In genomic region chr12:113005759-113006158, GRCh38 we compare ENCODE assay signal across 13 cellular contexts. TPM values are rescaled to one million over a fixed set of nuclear protein-coding genes. Genes with fewer than 3 reads are reported as not detected.
DNase-seq lines count a peak whose midpoint lies in the region; ATAC-seq and TF ChIP-seq lines count a peak whose summit lies in the region.
"Had no signal": no experiment of that assay in that cellular context is flagged by ENCODE, and none has a peak within 500 bp of the region (broad histone marks: within the 10 kb centered on the region; RNA-seq: fewer than 3 reads in every experiment).

No MANE protein-coding gene starts in this region.

- H3K27ac Mint-ChIP-seq in activated naive CD8-positive, alpha-beta T cell treated with anti-CD3 and anti-CD28 coated beads for 36 hours: no peak overlapping the region

- H3K27me3 Mint-ChIP-seq in activated naive CD8-positive, alpha-beta T cell treated with anti-CD3 and anti-CD28 coated beads for 36 hours: no peaks in the 10 kb centered on the region

- H3K36me3 Mint-ChIP-seq in activated naive CD8-positive, alpha-beta T cell treated with anti-CD3 and anti-CD28 coated beads for 36 hours: peaks cover 46% of the 10 kb centered on the region

- H3K27ac ChIP-seq in WERI-Rb-1: no peak overlapping the region
- H3K27ac ChIP-seq: upper lobe of right lung had no signal

- peak; percentile 55 for TF ChIP-seq CTCF in BE2C (IDR thresholded peaks at IDR 0.05; ENCODE audit: low read depth, low read length)
- peak; percentile 63; the same call in 1 of the 2 replicates for TF ChIP-seq CTCF in WERI-Rb-1 (IDR thresholded peaks at IDR 0.05; ENCODE audit: low read depth, low read length)

- H3K9me3 ChIP-seq in BE2C (no peaks in the 10 kb centered on the region), WERI-Rb-1 (ENCODE audit: severe bottlenecking) (no peaks in the 10 kb centered on the region)
- H3K9me3 ChIP-seq: upper lobe of right lung had no signal

- H3K4me1 ChIP-seq in BE2C: no peaks in the 10 kb centered on the region
- H3K4me1 ChIP-seq: upper lobe of right lung had no signal

- H3K9me3 Mint-ChIP-seq in activated naive CD8-positive, alpha-beta T cell treated with anti-CD3 and anti-CD28 coated beads for 36 hours: peaks cover 9% of the 10 kb centered on the region

- ATAC-seq in GM18868 (IDR thresholded peaks at IDR 0.05; ENCODE audit: unreplicated experiment): no peak
- ATAC-seq: upper lobe of right lung had no signal

- no peak for DNase-seq in BE2C
- peak; percentile 33 for DNase-seq in H4 (ENCODE audit: low spot score)
- peak; percentile 21 for DNase-seq in WERI-Rb-1
- DNase-seq in iris pigment epithelial cell (ENCODE audit: low read depth): peak; percentile 12
- no peak for DNase-seq in activated naive CD8-positive, alpha-beta T cell treated with anti-CD3 and anti-CD28 coated beads for 36 hours
- no peak for DNase-seq in stimulated activated naive CD4-positive, alpha-beta T cell (lab: John Stamatoyannopoulos, UW)
- DNase-seq in Ammon's horn (ENCODE audit: low spot score): no peak
- DNase-seq: activated CD4-positive, alpha-beta T cell treated with anti-CD3 and anti-CD28 coated beads for 1 hour; head of caudate nucleus; NCI-H226; upper lobe of right lung had no signal

- H3K27me3 ChIP-seq in BE2C (no peaks in the 10 kb centered on the region), WERI-Rb-1 (ENCODE audit: insufficient read depth, low read depth, severe bottlenecking) (peaks cover 11% of the 10 kb centered on the region)
- H3K27me3 ChIP-seq: upper lobe of right lung had no signal

- H3K36me3 ChIP-seq in BE2C (no peaks in the 10 kb centered on the region), WERI-Rb-1 (no peaks in the 10 kb centered on the region)

- H3K4me3 Mint-ChIP-seq in activated naive CD8-positive, alpha-beta T cell treated with anti-CD3 and anti-CD28 coated beads for 36 hours: no peak overlapping the region

- no peaks in the 10 kb centered on the region for H3K4me1 Mint-ChIP-seq in activated naive CD8-positive, alpha-beta T cell treated with anti-CD3 and anti-CD28 coated beads for 36 hours

- H3K4me3 ChIP-seq in BE2C (ENCODE audit: low read depth, low read length): no peak overlapping the region
- no peak overlapping the region for H3K4me3 ChIP-seq in WERI-Rb-1 (ENCODE audit: low read depth, low read length)
- H3K4me3 ChIP-seq: upper lobe of right lung had no signal

RNA-seq across cellular contexts. Expression of gene OAS2, which starts 27.4 kb away (rescaled TPM):
- polyA plus RNA-seq in BE2C (2012; ENCODE audit: insufficient read depth, insufficient read length, low read depth): not detected
- 40.3 and 49.7 TPM in 2 replicates for total RNA-seq in H4 (2014; rRNA removed; shearing (Covaris generic))
- total RNA-seq in activated naive CD8-positive, alpha-beta T cell treated with anti-CD3 and anti-CD28 coated beads for 36 hours: 100 to 1,000 TPM; 122 TPM
- polyA plus RNA-seq: neural cell had no signal

RNA-seq across cellular contexts. Expression of gene DTX1, which starts 50.8 kb away (rescaled TPM):
- polyA plus RNA-seq in BE2C (2012; ENCODE audit: insufficient read depth, insufficient read length, low read depth): 11.9 TPM
- total RNA-seq in H4 (2014; rRNA removed; shearing (Covaris generic)): 1.3 and 2.8 TPM in 2 replicates
- 1 to 10 TPM; 1.1 TPM for total RNA-seq in activated naive CD8-positive, alpha-beta T cell treated with anti-CD3 and anti-CD28 coated beads for 36 hours

Comparison
In these comparisons a context has a peak if more than half of its experiments do, and no peak if none do; other contexts are left out.
1. DNase-seq: peak in H4 (single experiment), WERI-Rb-1 (single experiment) and iris pigment epithelial cell (single experiment); none in BE2C (single experiment), activated naive CD8-positive, alpha-beta T cell treated with anti-CD3 and anti-CD28 coated beads for 36 hours (single experiment), stimulated activated naive CD4-positive, alpha-beta T cell (0 of 6) and Ammon's horn (single experiment).